Comparison of ENCODE assay signal across 10 cellular contexts in genomic region chr2:191038241-191038725, GRCh38. TPM values are rescaled to one million over a fixed set of nuclear protein-coding genes. Genes with fewer than 3 reads are reported as not detected.
DNase-seq lines count a peak whose midpoint lies in the region; ATAC-seq and FAIRE-seq lines count a peak whose summit lies in the region.
"Had no signal": no experiment of that assay in that cellular context is flagged by ENCODE, and none has a peak within 500 bp of the region (broad histone marks: within the 10 kb centered on the region; RNA-seq: fewer than 3 reads in every experiment).

No MANE protein-coding gene starts in this region.

- H3K4me1 Mint-ChIP-seq in central memory CD8-positive, alpha-beta T cell, result peaks cover 38% of the 10 kb centered on the region

- no peak overlapping the region for H3K27ac ChIP-seq in small intestine (ENCODE audit: low read depth in 1 of 2, low read length in 1 of 2)
- no peak overlapping the region for H3K27ac ChIP-seq in substantia nigra (ENCODE audit: low read depth, low read length, poor library complexity, severe bottlenecking)

- ATAC-seq in central memory CD8-positive, alpha-beta T cell (replicated peaks; ENCODE audit: extremely low read depth, poor library complexity, severe bottlenecking), result peak; percentile 92
- ATAC-seq in GM21367 (IDR thresholded peaks at IDR 0.05; ENCODE audit: unreplicated experiment), result no peak
- ATAC-seq in HG03460 (IDR thresholded peaks at IDR 0.05; ENCODE audit: unreplicated experiment), result no peak

- no peak for FAIRE-seq in small intestine (lab: Jason Lieb, UNC)

- H3K9me3 Mint-ChIP-seq in central memory CD8-positive, alpha-beta T cell, result no peaks in the 10 kb centered on the region

- H3K4me1 ChIP-seq in small intestine (ENCODE audit: control insufficient read depth in 2 of 2, insufficient read depth in 1 of 2, low read depth in 1 of 2, low read length in 1 of 2), result no peaks in the 10 kb centered on the region

- no peaks in the 10 kb centered on the region for H3K27me3 ChIP-seq in small intestine (ENCODE audit: control insufficient read depth in 2 of 2, insufficient read depth in 2 of 2, low read length in 2 of 2)

- peaks cover 42% of the 10 kb centered on the region for H3K36me3 Mint-ChIP-seq in central memory CD8-positive, alpha-beta T cell (ENCODE audit: insufficient read depth)

- no peaks in the 10 kb centered on the region for H3K27me3 Mint-ChIP-seq in central memory CD8-positive, alpha-beta T cell

- H3K36me3 ChIP-seq in small intestine (ENCODE audit: control insufficient read depth in 2 of 2, insufficient read depth in 2 of 2, low read length in 2 of 2), result no peaks in the 10 kb centered on the region

- H3K4me3 ChIP-seq in small intestine (ENCODE audit: low read depth in 1 of 2, low read length in 2 of 2), result no peak overlapping the region

- WGBS in small intestine, 3 donors, result 35 to 49% (median 41%) methylated on average over 2 of the region's 2 CpGs

- peak overlapping the region; percentile 67 for H3K4me3 Mint-ChIP-seq in central memory CD8-positive, alpha-beta T cell

- peak; percentile 46 for DNase-seq in activated naive CD4-positive, alpha-beta T cell treated with Interleukin-2 at 50 U/mL for 16 hours
- DNase-seq in activated naive CD4-positive, alpha-beta T cell (lab: John Stamatoyannopoulos, UW), result no peak
- DNase-seq in NOMO-1 treated with dmso at 0.1 percent for 144 hours (lab: John Stamatoyannopoulos, UW; ENCODE audit: unreplicated experiment) (peak; percentile 30), small intestine (peak; percentile 35), substantia nigra (lab: John Stamatoyannopoulos, UW) (no peak)
- DNase-seq in central memory CD8-positive, alpha-beta T cell (ENCODE audit: low spot score in 2 of 2), result no peak
- DNase-seq: right cardiac atrium, Right ventricle myocardium superior had no signal

- H3K27ac Mint-ChIP-seq in central memory CD8-positive, alpha-beta T cell (ENCODE audit: low read depth), result peak overlapping the region; percentile 90

- H3K9me3 ChIP-seq in small intestine (ENCODE audit: control insufficient read depth, low read depth), result no peaks in the 10 kb centered on the region

RNA-seq across cellular contexts. Expression of gene STAT1, which starts 24.3 kb away (rescaled TPM):
- 10 to 100 TPM; 22.6 to 51.0 (median 34.3) TPM for polyA plus RNA-seq in small intestine

Comparison
In these comparisons a context has a peak if more than half of its experiments do, and no peak if none do; other contexts are left out.
1. DNase-seq: peak in activated naive CD4-positive, alpha-beta T cell treated with Interleukin-2 at 50 U/mL for 16 hours (single experiment), NOMO-1 treated with dmso at 0.1 percent for 144 hours (single experiment) and small intestine (single experiment); none in activated naive CD4-positive, alpha-beta T cell (0 of 4), central memory CD8-positive, alpha-beta T cell (0 of 2) and substantia nigra (0 of 49).